8 cellular contexts compared by ENCODE assay signal in the genomic region with DNA sequence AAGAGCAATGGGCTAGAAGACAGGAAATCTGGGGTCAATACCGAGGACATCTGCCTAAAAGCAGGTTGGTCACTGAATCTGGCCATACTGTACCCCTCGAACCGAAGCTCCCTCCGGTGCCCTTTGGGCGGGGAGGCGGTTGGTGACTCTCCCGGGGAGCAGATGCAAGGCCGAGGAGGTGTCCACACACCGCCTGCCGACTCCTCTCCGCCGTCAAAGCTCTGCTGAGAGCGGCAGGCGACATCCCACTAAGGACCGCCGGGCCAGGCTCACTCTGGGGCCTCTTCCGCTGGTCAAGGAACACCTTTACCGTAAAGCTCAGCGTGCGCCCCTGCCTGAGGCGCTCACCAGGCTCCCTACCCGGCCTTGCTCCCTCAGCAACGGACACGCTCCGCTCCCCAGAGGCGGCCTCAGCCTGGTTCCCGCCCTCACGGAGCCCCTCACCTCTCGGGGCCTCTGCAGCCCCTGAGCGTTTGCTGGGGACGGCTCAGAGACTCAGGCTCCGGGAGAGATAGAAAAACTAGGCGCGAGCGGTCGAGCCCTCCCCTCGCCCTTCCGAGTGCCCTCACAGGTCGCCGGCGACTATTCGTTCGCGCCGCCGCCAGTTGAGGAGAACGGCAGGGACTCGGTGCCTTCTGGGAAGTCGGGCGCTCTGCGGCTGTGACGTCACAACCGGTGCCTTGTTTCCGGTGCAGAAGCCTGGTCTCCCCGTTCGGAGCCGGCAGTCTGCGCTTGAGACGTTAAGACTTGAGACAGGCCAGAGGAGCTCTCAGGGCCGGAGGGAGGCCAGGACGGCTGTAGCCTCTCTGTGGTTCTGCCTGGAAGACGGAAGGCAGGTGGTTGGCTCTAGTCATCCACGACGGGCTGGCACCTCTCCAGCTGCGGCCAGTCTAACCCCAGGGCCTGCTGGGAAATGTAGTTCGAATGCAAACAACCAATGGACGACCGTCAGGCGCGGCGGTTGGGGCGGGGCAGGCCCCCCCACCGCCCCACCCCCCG. TPM values are rescaled to one million over a fixed set of nuclear protein-coding genes. Genes with fewer than 3 reads are reported as not detected.
DNase-seq lines count a peak whose midpoint lies in the region; ATAC-seq and TF ChIP-seq lines count a peak whose summit lies in the region.

A gene with protein sequence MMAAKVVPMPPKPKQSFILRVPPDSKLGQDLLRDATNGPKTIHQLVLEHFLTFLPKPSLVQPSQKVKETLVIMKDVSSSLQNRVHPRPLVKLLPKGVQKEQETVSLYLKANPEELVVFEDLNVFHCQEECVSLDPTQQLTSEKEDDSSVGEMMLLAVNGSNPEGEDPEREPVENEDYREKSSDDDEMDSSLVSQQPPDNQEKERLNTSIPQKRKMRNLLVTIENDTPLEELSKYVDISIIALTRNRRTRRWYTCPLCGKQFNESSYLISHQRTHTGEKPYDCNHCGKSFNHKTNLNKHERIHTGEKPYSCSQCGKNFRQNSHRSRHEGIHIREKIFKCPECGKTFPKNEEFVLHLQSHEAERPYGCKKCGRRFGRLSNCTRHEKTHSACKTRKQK (minus strand): TSS at position 616 of the 999 bp plus-strand sequence. CDS start 1,403 bp downstream, outside the sequence.

- peaks cover 16% of the 10 kb centered on the region for H3K4me1 ChIP-seq in CD4-positive, CD25-positive, alpha-beta regulatory T cell (ENCODE audit: control insufficient read depth, insufficient read depth, low read length, poor library complexity, severe bottlenecking)
- peaks cover 2 to 11% (median 8%) of the 10 kb centered on the region in 4 donors for H3K4me1 ChIP-seq in liver (ENCODE audit: control insufficient read depth in 4 of 4, insufficient read depth in 4 of 4, low read length in 3 of 4)

- WGBS in liver = 1% methylated on average over 74 of the region's 74 CpGs

- H3K27me3 ChIP-seq in CD4-positive, CD25-positive, alpha-beta regulatory T cell (ENCODE audit: control insufficient read depth, insufficient read depth, low read length) = no peaks in the 10 kb centered on the region
- H3K27me3 ChIP-seq in liver (ENCODE audit: control insufficient read depth in 4 of 4, insufficient read depth in 4 of 4, low read length in 3 of 4) = no peaks in the 10 kb centered on the region

- H3K9ac ChIP-seq in liver (ENCODE audit: low read depth in 1 of 2, low read length in 2 of 2) = peak within 1 kb of the TSS; percentile 66 to 99

- H3K4me1 Mint-ChIP-seq in CD4-positive, CD25-positive, alpha-beta regulatory T cell = peaks cover 17 to 45% (median 26%) of the 10 kb centered on the region in 4 donors

- peak within 1 kb of the TSS; percentile 89 for H3K27ac ChIP-seq in CD4-positive, CD25-positive, alpha-beta regulatory T cell (ENCODE audit: insufficient read depth, low read length, poor library complexity, severe bottlenecking)
- H3K27ac ChIP-seq in liver (ENCODE audit: low read depth in 1 of 2, low read length in 2 of 2) = peak within 1 kb of the TSS; percentile 84 to 99

- no peak for TF ChIP-seq CTCF in liver (IDR thresholded peaks at IDR 0.05; ENCODE audit: low read depth, low read length, missing input control)

- peak within 1 kb of the TSS; percentile 93 for H3K4me3 ChIP-seq in CD4-positive, CD25-positive, alpha-beta regulatory T cell (ENCODE audit: low read depth, low read length)
- H3K4me3 ChIP-seq in liver (ENCODE audit: low read depth in 1 of 3, low read length in 3 of 3) = peak within 1 kb of the TSS; percentile 81 to 99 (median 82)

- H3K4me3 Mint-ChIP-seq in CD4-positive, CD25-positive, alpha-beta regulatory T cell = peak within 1 kb of the TSS; percentile 91 to 96 (median 94)

- H3K9me3 Mint-ChIP-seq in CD4-positive, CD25-positive, alpha-beta regulatory T cell = peaks cover 0 to 17% (median 11%) of the 10 kb centered on the region in 7 donors

- peak; percentile 40 to 58 for TF ChIP-seq RAD21 in liver (IDR thresholded peaks at IDR 0.05)

- peak; percentile 90 to 92 for ATAC-seq in CD4-positive, CD25-positive, alpha-beta regulatory T cell (ENCODE audit: low read depth in 2 of 2)
- ATAC-seq in GM19438 (IDR thresholded peaks at IDR 0.05; ENCODE audit: low read depth, unreplicated experiment) (peak; percentile 97), HG03571 (IDR thresholded peaks at IDR 0.05; ENCODE audit: unreplicated experiment) (peak; percentile 91)

- peaks cover 14 to 19% of the 10 kb centered on the region in 2 experiments for H3K9me3 ChIP-seq in CD4-positive, CD25-positive, alpha-beta regulatory T cell (ENCODE audit: control insufficient read depth in 2 of 2, low read length in 2 of 2)
- H3K9me3 ChIP-seq in liver (ENCODE audit: control insufficient read depth in 4 of 4, low read length in 3 of 4) = peaks cover 6 to 22% (median 12%) of the 10 kb centered on the region in 4 donors

- H3K36me3 ChIP-seq in CD4-positive, CD25-positive, alpha-beta regulatory T cell (ENCODE audit: control insufficient read depth, insufficient read depth, low read length) = peaks cover 34% of the 10 kb centered on the region
- peaks cover 5 to 32% (median 30%) of the 10 kb centered on the region in 4 donors for H3K36me3 ChIP-seq in liver (ENCODE audit: control insufficient read depth in 4 of 4, insufficient read depth in 3 of 4, low read depth in 1 of 4, low read length in 3 of 4)

- peak; percentile 87 to 97 (median 94) for DNase-seq in CD4-positive, CD25-positive, alpha-beta regulatory T cell
- DNase-seq in NCI-H82 (lab: John Stamatoyannopoulos, UW) = peak; percentile 96
- peak; percentile 94 to 95 for DNase-seq in activated CD4-positive, alpha-beta T cell treated with anti-CD3 and anti-CD28 coated beads, Interleukin-2, amount 50 U/mL, for 48 hours
- peak; percentile 86 to 98 for DNase-seq in dermis microvascular lymphatic vessel endothelial cell (ENCODE audit: low read depth in 2 of 2)
- peak; percentile 93 for DNase-seq in stimulated activated CD4-positive, alpha-beta T cell treated with anti-CD3 and anti-CD28 coated beads, Interleukin-4, amount 100 ng/mL, for 1 hour

- peak within 1 kb of the TSS; percentile 97 to 98 (median 97) for H3K27ac Mint-ChIP-seq in CD4-positive, CD25-positive, alpha-beta regulatory T cell

- peaks cover 37% of the 10 kb centered on the region for H3K36me3 Mint-ChIP-seq in CD4-positive, CD25-positive, alpha-beta regulatory T cell

- H3K27me3 Mint-ChIP-seq in CD4-positive, CD25-positive, alpha-beta regulatory T cell = peaks cover 16% of the 10 kb centered on the region

TF ChIP-seq in liver, 16 proteins besides CTCF, POLR2A, EP300 and RAD21 (continues in another document):
- TF ChIP-seq NR2F2 (IDR thresholded peaks at IDR 0.05) (peak; percentile 40), JUND (IDR thresholded peaks at IDR 0.05) (no peak), SP1 (IDR thresholded peaks at IDR 0.05) (peak; percentile 31), EGR1 (IDR thresholded peaks at IDR 0.05; ENCODE audit: low read depth in 2 of 2) (no peak), RXRA (IDR thresholded peaks at IDR 0.05) (peak; percentile 26 to 27), HNF4A (conservative IDR thresholded peaks at IDR 0.05) (peak in 1 of 2 donors; percentile 14), HNF4G (IDR thresholded peaks at IDR 0.05) (no peak), TAF1 (conservative IDR thresholded peaks at IDR 0.05) (peak; percentile 67), YY1 (IDR thresholded peaks at IDR 0.05) (peak; percentile 54), GABPA (IDR thresholded peaks at IDR 0.05 in 1 of 2, conservative IDR thresholded peaks at IDR 0.05 in 1 of 2) (peak; percentile 86 to 97), FOXA2 (IDR thresholded peaks at IDR 0.05) (no peak)
- TF ChIP-seq, protein P1, sequence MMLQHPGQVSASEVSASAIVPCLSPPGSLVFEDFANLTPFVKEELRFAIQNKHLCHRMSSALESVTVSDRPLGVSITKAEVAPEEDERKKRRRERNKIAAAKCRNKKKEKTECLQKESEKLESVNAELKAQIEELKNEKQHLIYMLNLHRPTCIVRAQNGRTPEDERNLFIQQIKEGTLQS (IDR thresholded peaks at IDR 0.05) = no peak
- TF ChIP-seq, protein P2, sequence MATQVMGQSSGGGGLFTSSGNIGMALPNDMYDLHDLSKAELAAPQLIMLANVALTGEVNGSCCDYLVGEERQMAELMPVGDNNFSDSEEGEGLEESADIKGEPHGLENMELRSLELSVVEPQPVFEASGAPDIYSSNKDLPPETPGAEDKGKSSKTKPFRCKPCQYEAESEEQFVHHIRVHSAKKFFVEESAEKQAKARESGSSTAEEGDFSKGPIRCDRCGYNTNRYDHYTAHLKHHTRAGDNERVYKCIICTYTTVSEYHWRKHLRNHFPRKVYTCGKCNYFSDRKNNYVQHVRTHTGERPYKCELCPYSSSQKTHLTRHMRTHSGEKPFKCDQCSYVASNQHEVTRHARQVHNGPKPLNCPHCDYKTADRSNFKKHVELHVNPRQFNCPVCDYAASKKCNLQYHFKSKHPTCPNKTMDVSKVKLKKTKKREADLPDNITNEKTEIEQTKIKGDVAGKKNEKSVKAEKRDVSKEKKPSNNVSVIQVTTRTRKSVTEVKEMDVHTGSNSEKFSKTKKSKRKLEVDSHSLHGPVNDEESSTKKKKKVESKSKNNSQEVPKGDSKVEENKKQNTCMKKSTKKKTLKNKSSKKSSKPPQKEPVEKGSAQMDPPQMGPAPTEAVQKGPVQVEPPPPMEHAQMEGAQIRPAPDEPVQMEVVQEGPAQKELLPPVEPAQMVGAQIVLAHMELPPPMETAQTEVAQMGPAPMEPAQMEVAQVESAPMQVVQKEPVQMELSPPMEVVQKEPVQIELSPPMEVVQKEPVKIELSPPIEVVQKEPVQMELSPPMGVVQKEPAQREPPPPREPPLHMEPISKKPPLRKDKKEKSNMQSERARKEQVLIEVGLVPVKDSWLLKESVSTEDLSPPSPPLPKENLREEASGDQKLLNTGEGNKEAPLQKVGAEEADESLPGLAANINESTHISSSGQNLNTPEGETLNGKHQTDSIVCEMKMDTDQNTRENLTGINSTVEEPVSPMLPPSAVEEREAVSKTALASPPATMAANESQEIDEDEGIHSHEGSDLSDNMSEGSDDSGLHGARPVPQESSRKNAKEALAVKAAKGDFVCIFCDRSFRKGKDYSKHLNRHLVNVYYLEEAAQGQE (IDR thresholded peaks at IDR 0.05) = no peak

RNA-seq across cellular contexts. Expression of the gene that starts here (rescaled TPM):
- total RNA-seq in CD4-positive, CD25-positive, alpha-beta regulatory T cell = 12.8 TPM
- polyA plus RNA-seq in CD4-positive, CD25-positive, alpha-beta regulatory T cell = 10 to 100 TPM; 15.3 to 24.5 (median 19.5) TPM
- total RNA-seq in dermis microvascular lymphatic vessel endothelial cell (8.2 and 9.4 TPM in 2 replicates), liver (1 to 10 TPM; 4.5 to 5.3 TPM)
- polyA plus RNA-seq in liver = 1 to 10 TPM; 1.8 to 2.3 TPM

Comparison
In these comparisons a context has a peak if more than half of its experiments do, and no peak if none do; other contexts are left out.
1. Peak in every context shown above with its lines: DNase-seq, ATAC-seq, H3K4me3 ChIP-seq and H3K27ac ChIP-seq.
2. RNA of the gene that starts here (polyA plus RNA-seq): 15.3 to 24.5 TPM in CD4-positive, CD25-positive, alpha-beta regulatory T cell; 1.8 to 2.3 TPM in liver; every median in the first group is over 4 times any median in the second.